Comparison of ENCODE assay signal across 8 cellular contexts in the genomic region with DNA sequence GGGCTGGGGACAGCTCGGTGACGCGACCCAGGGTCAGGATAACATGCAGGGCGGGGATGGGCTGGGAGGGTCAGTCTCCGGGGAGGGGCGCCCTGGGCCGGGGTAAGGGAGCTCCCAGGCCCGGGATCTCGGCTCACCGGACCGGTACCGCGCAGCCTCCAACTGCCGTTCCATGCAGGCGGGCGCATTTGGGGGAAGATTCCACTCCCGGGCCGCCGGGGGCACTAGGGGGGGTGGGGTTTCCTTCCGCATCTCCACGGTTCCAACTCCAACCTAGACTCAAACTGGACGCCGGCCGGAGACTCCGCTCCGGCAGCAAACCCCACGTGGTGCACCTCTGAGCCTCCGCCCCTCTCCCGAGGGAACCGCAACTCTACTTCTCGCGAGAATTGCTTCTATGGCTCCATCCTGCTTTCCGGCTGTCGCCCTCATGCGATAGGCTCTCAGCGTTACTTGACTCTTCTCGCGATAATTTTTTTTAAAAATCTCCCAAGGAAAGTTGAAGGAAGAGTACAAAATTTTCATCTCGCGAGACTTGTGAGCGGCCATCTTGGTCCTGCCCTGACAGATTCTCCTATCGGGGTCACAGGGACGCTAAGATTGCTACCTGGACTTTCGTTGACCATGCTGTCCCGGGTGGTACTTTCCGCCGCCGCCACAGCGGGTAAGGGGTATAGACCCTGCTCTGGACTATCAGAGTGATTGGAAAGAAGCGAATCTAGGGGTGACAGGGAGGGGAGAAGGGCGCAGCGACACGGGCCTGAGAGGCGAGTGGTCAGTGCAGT. TPM values are rescaled to one million over a fixed set of nuclear protein-coding genes. Genes with fewer than 3 reads are reported as not detected.
DNase-seq lines count a peak whose midpoint lies in the region; ATAC-seq, FAIRE-seq and TF ChIP-seq lines count a peak whose summit lies in the region.

A gene with protein sequence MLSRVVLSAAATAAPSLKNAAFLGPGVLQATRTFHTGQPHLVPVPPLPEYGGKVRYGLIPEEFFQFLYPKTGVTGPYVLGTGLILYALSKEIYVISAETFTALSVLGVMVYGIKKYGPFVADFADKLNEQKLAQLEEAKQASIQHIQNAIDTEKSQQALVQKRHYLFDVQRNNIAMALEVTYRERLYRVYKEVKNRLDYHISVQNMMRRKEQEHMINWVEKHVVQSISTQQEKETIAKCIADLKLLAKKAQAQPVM (plus strand): TSS at position 547 of the 785 bp plus-strand sequence. CDS start 78 bp downstream, at position 625.
A gene (minus strand): TSS at position 339 of the 785 bp plus-strand sequence. CDS start 87 bp downstream, at position 252.

- H4K8ac ChIP-seq in trophoblast cell (ENCODE audit: low read depth, low read length): peak within 1 kb of the TSS; percentile 96

- no peak for TF ChIP-seq EP300 in transverse colon (IDR thresholded peaks at IDR 0.05; ENCODE audit: low read depth)

- peak within 1 kb of the TSS; percentile 69 for H2AK5ac ChIP-seq in trophoblast cell (ENCODE audit: low read length)

- DNase-seq in GM12892 (ENCODE audit: insufficient read length) (peak; percentile 89), NCI-H146 (lab: John Stamatoyannopoulos, UW) (peak; percentile 99), T-helper 1 cell (peak; percentile 83 to 98 (median 87)), adrenal gland (peak; percentile 95 to 98 (median 97)), cardiac septum (ENCODE audit: low spot score) (peak; percentile 96), trophoblast cell (peak; percentile 98 to 100), transverse colon (peak; percentile 95)

- H3K4me1 ChIP-seq in adrenal gland (replicated peaks in 1 of 2) (peaks cover 5 to 50% of the 10 kb centered on the region in 2 donors), trophoblast cell (ENCODE audit: control insufficient read depth in 1 of 2, insufficient read depth in 2 of 2, low read length in 2 of 2) (peaks cover 2 to 4% of the 10 kb centered on the region in 2 experiments), transverse colon (peaks cover 27 to 69% (median 59%) of the 10 kb centered on the region in 4 donors)

- H3K4me2 ChIP-seq in trophoblast cell (ENCODE audit: low read length): peak within 1 kb of the TSS; percentile 86

- TF ChIP-seq POLR2A in GM12892 (IDR thresholded peaks at IDR 0.05; ENCODE audit: low read depth, low read length) (peak; percentile 77), adrenal gland (IDR thresholded peaks at IDR 0.05) (peak in 1 of 2 donors; percentile 64), transverse colon (IDR thresholded peaks at IDR 0.05) (peak; percentile 62)

- H3K14ac ChIP-seq in trophoblast cell (ENCODE audit: low read length): peak within 1 kb of the TSS; percentile 90

- peak within 1 kb of the TSS; percentile 80 to 96 (median 94) for H3K4me3 ChIP-seq in adrenal gland
- peak within 1 kb of the TSS; percentile 96 for H3K4me3 ChIP-seq in trophoblast cell (ENCODE audit: low read depth, low read length)
- H3K4me3 ChIP-seq in transverse colon: peak within 1 kb of the TSS; percentile 60 to 97 (median 81)

- peak within 1 kb of the TSS; percentile 84 for H2AFZ ChIP-seq in trophoblast cell (ENCODE audit: insufficient read depth, low read length, poor library complexity)

- H3K79me1 ChIP-seq in trophoblast cell (ENCODE audit: low read length): peaks cover 9% of the 10 kb centered on the region

- peak within 1 kb of the TSS; percentile 96 for H3K9ac ChIP-seq in trophoblast cell (ENCODE audit: low read length)

- peak within 1 kb of the TSS; percentile 84 for H3K4ac ChIP-seq in trophoblast cell (ENCODE audit: low read depth, low read length)

- H3K9me3 ChIP-seq in adrenal gland (replicated peaks in 1 of 3) (no peaks in the 10 kb centered on the region), trophoblast cell (ENCODE audit: insufficient read depth, low read depth, low read length) (no peaks in the 10 kb centered on the region), transverse colon (no peaks in the 10 kb centered on the region)

- WGBS in adrenal gland, 4 donors: 0% methylated on average over 40 to 54 of the region's 54 CpGs
- WGBS in trophoblast cell (ENCODE audit: extremely low coverage, insufficient coverage, insufficient read length): no CpG with 5 or more reads among the region's 54 CpGs
- 0% methylated on average over 3 to 45 of the region's 54 CpGs for WGBS in transverse colon (ENCODE audit: low coverage in 1 of 2), 2 donors

- peaks cover 0 to 12% of the 10 kb centered on the region in 2 donors for H3K36me3 ChIP-seq in adrenal gland (replicated peaks in 1 of 2)
- H3K36me3 ChIP-seq in trophoblast cell (ENCODE audit: control insufficient read depth in 1 of 2, insufficient read depth in 2 of 2, low read length in 2 of 2): peaks cover 2 to 10% of the 10 kb centered on the region in 2 experiments
- peaks cover 0 to 7% (median under 1%) of the 10 kb centered on the region in 4 donors for H3K36me3 ChIP-seq in transverse colon

- H3K18ac ChIP-seq in trophoblast cell (ENCODE audit: low read length): peak within 1 kb of the TSS; percentile 62

- no peak within 1 kb of the TSS for H2BK12ac ChIP-seq in trophoblast cell (ENCODE audit: low read length)

- intact Hi-C loops in adrenal gland (cut with DNase I): no loop called here
- intact Hi-C loops in cardiac septum (cut with DNase I): no loop called here
- intact Hi-C loops in transverse colon (cut with DNase I; ENCODE audit: low total_unique reads): no loop called here

- peak within 1 kb of the TSS; percentile 88 for H4K91ac ChIP-seq in trophoblast cell (ENCODE audit: low read depth, low read length)

- H2BK120ac ChIP-seq in trophoblast cell (ENCODE audit: insufficient read depth, low read length, poor library complexity): peak within 1 kb of the TSS; percentile 34

- in situ Hi-C loops in transverse colon (cut with MboI; ENCODE audit: low pct_ligation_motif_present in 1 of 4, low pct_unique_long_range_greater_than_20kb in 1 of 4, low sequenced_read_pairs in 3 of 4): no loop called here

- H3K27me3 ChIP-seq in adrenal gland (no peaks in the 10 kb centered on the region), trophoblast cell (ENCODE audit: insufficient read depth, low read length) (no peaks in the 10 kb centered on the region), transverse colon (no peaks in the 10 kb centered on the region)

- H3K27ac ChIP-seq in adrenal gland: peak within 1 kb of the TSS in 4 of 5 donors; percentile 73 to 94 (median 84)
- peak within 1 kb of the TSS; percentile 75 for H3K27ac ChIP-seq in trophoblast cell (ENCODE audit: low read depth, low read length)
- peak within 1 kb of the TSS; percentile 81 to 94 (median 89) for H3K27ac ChIP-seq in transverse colon

- FAIRE-seq in GM12892 (lab: Jason Lieb, UNC): peak; percentile 94

- peak within 1 kb of the TSS; percentile 94 for H4K12ac ChIP-seq in trophoblast cell (ENCODE audit: low read depth, low read length)

- peak in 2 of 6 experiments; percentile 7 to 15 for TF ChIP-seq CTCF in adrenal gland (IDR thresholded peaks at IDR 0.05)
- no peak for TF ChIP-seq CTCF in transverse colon (IDR thresholded peaks at IDR 0.05)

- peaks cover 12% of the 10 kb centered on the region for H3K79me2 ChIP-seq in trophoblast cell (ENCODE audit: control insufficient read depth, insufficient read depth, low read length, poor library complexity)

- ATAC-seq in HG02852 (IDR thresholded peaks at IDR 0.05; ENCODE audit: unreplicated experiment): peak; percentile 91

- no peak within 1 kb of the TSS for H3K23ac ChIP-seq in trophoblast cell (ENCODE audit: low read length)

- H2BK5ac ChIP-seq in trophoblast cell (ENCODE audit: low read depth, low read length, poor library complexity): peak within 1 kb of the TSS; percentile 58

RNA-seq across cellular contexts. Expression of the first gene that starts in this region (rescaled TPM):
- polyA plus RNA-seq in GM12892 (2012; ENCODE audit: missing spikeins): 520 TPM
- 100 to 1,000 TPM; 154 to 319 (median 245) TPM for total RNA-seq in adrenal gland
- 100 to 1,000 TPM; 103 to 834 (median 147) TPM for polyA plus RNA-seq in adrenal gland
- 565 TPM for total RNA-seq in cardiac septum
- polyA plus RNA-seq in trophoblast cell (2013): 268 and 276 TPM in 2 replicates
- total RNA-seq in transverse colon: 100 to 1,000 TPM in 2 of 4 donors, 10 to 100 TPM in 2; 60.3 to 334 (median 211) TPM

RNA-seq across cellular contexts. Expression of the second gene that starts in this region (rescaled TPM):
- polyA plus RNA-seq in GM12892 (2012; ENCODE audit: missing spikeins): 36.0 TPM
- total RNA-seq in adrenal gland (10 to 100 TPM; 20.6 to 40.1 (median 28.3) TPM), cardiac septum (29.6 TPM), transverse colon (10 to 100 TPM; 10.7 to 46.0 (median 21.8) TPM)
- 10 to 100 TPM; 19.8 to 47.2 (median 24.0) TPM for polyA plus RNA-seq in adrenal gland
- 28.6 and 30.5 TPM in 2 replicates for polyA plus RNA-seq in trophoblast cell (2013)

Comparison
In these comparisons a context has a peak if more than half of its experiments do, and no peak if none do; other contexts are left out.
1. Peak in every context shown above with its lines: DNase-seq, ATAC-seq, H3K4me3 ChIP-seq and H3K27ac ChIP-seq.